In the genomic region with DNA sequence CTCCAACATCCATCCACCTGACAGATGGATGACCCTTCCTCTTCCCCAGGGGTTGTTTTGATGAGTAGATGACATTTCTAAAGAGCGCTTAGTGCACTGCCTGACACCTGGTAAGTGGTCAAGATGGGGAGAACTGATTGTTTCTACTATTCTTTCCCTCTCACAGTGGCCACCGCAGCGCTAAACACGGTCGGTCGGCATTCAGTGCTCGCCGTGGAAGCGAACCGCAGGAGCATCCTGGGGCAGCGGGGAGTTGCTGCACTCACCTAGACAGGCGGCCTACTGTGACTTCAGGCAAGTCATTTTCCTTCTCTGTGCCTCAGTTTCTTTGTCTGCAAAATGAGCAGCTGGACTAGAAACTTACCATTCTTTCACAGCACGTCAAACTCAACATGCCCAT, we compare ENCODE assay signal across 25 cellular contexts. TPM values are rescaled to one million over a fixed set of nuclear protein-coding genes. Genes with fewer than 3 reads are reported as not detected.
"Had no signal": no experiment of that assay in that cellular context is flagged by ENCODE, and none has a peak within 500 bp of the region (broad histone marks: within the 10 kb centered on the region; RNA-seq: fewer than 3 reads in every experiment).

No MANE protein-coding gene starts in this region.

- H3K27me3 ChIP-seq: colonic mucosa, gastroesophageal sphincter, heart left ventricle, hepatocyte, left lung had no signal

- H3K36me3 Mint-ChIP-seq: immature natural killer cell, mesothelial cell of epicardium had no signal

- DNase-seq: colonic mucosa; cortex of kidney; effector CD8-positive, alpha-beta T cell; effector memory CD8-positive, alpha-beta T cell; endodermal cell; erythroblast; foreskin keratinocyte; heart left ventricle; hypothalamus; immature natural killer cell; islet precursor cell; kidney; kidney glomerular epithelial cell; left colon; left ventricle myocardium superior; lower lobe of right lung; mesenchymal stem cell had no signal

- H3K4me3 ChIP-seq: colonic mucosa, gastroesophageal sphincter, heart left ventricle, hepatocyte, left lung, lower lobe of right lung had no signal

- H3K36me3 ChIP-seq: colonic mucosa, gastroesophageal sphincter, heart left ventricle, left lung, lower lobe of right lung had no signal

- H3K9me3 ChIP-seq: colonic mucosa, gastroesophageal sphincter, heart left ventricle, left lung, lower lobe of right lung had no signal

- H3K4me1 ChIP-seq: colonic mucosa, foreskin keratinocyte had no signal

- H3K4me1 Mint-ChIP-seq: immature natural killer cell had no signal

- H3K27ac Mint-ChIP-seq: dendritic cell treated with granulocyte-macrophage colony-stimulating factor and Interleukin-4, amounts not matched to agents 40 ng/mL and 50 ng/mL, for 4 days; effector memory CD8-positive, alpha-beta T cell; endodermal cell; mesothelial cell of epicardium had no signal

- H3K4me3 Mint-ChIP-seq: dendritic cell treated with granulocyte-macrophage colony-stimulating factor and Interleukin-4, amounts not matched to agents 40 ng/mL and 50 ng/mL, for 4 days; effector memory CD8-positive, alpha-beta T cell; endodermal cell; immature natural killer cell; mesothelial cell of epicardium had no signal

- ATAC-seq: effector memory CD8-positive, alpha-beta T cell; esophagus mucosa; foreskin keratinocyte; gastroesophageal sphincter; heart left ventricle; left colon; left lung; left ventricle myocardium superior; lower lobe of right lung had no signal

- H3K9me3 Mint-ChIP-seq: dendritic cell treated with granulocyte-macrophage colony-stimulating factor and Interleukin-4, amounts not matched to agents 40 ng/mL and 50 ng/mL, for 4 days; effector memory CD8-positive, alpha-beta T cell; endodermal cell; mesothelial cell of epicardium had no signal

- H3K27ac ChIP-seq: colonic mucosa, epithelial cell of prostate, foreskin keratinocyte, gastroesophageal sphincter, heart left ventricle, hepatocyte, left lung, lower lobe of right lung had no signal

RNA-seq across cellular contexts. Expression of a gene that starts 27.8 kb away (rescaled TPM):
- total RNA-seq: mononuclear cell had no signal
